ENCODE assay signal across 17 cellular contexts in the genomic region with DNA sequence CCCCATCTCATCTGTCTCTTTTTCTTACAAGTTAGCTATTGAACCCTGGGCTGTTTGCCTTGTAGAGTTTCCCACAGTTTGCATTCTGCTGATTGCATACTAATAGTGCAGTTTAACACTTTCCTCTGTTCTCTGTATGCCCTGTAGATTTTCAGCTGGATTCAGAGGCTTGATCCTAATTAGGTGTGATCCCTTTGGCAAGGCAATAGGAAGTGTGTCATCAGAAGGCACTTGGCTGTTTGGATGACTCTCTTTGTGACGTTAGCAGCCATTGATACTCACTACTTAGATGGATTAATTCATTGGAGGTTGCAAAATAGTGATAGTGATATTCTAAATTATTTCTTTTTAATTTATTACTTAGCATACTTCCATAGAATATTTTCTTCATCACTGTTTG. TPM values are rescaled to one million over a fixed set of nuclear protein-coding genes. Genes with fewer than 3 reads are reported as not detected.
DNase-seq lines count a peak whose midpoint lies in the region; ATAC-seq, FAIRE-seq and TF ChIP-seq lines count a peak whose summit lies in the region.
"Had no signal": no experiment of that assay in that cellular context is flagged by ENCODE, and none has a peak within 500 bp of the region (broad histone marks: within the 10 kb centered on the region; RNA-seq: fewer than 3 reads in every experiment).

No MANE protein-coding gene starts in this region.

- WGBS in small intestine, 3 donors: 52 to 77% (median 59%) methylated on average over 1 of the region's 1 CpG

- TF ChIP-seq CTCF in fibroblast of pulmonary artery (IDR thresholded peaks at IDR 0.05; ENCODE audit: low read length, missing control alignments): no peak

- peaks cover 0 to 2% of the 10 kb centered on the region in 2 donors for H3K36me3 ChIP-seq in small intestine (ENCODE audit: control insufficient read depth in 2 of 2, insufficient read depth in 2 of 2, low read length in 2 of 2)
- H3K36me3 ChIP-seq: sigmoid colon, suprapubic skin had no signal

- DNase-seq in AG08396 (ENCODE audit: low spot score): peak; percentile 11
- DNase-seq in HCEC 1CT: peak; percentile 60
- DNase-seq in amniotic stem cell (lab: John Stamatoyannopoulos, UW): peak; percentile 34
- DNase-seq in fibroblast of pulmonary artery (ENCODE audit: low read depth): peak; percentile 47
- DNase-seq in HUDEP-2 (lab: John Stamatoyannopoulos, UW; ENCODE audit: unreplicated experiment in 76 of 76): no peak
- DNase-seq in small intestine: no peak
- DNase-seq in AML-193 (lab: John Stamatoyannopoulos, UW): no peak
- DNase-seq: activated B cell treated with CpG ODN at 0.5 μM for 24 hours, cortex of kidney, H7, MM.1S, NCI-H1930, sigmoid colon, T-cell had no signal

- ATAC-seq in HG03025 (IDR thresholded peaks at IDR 0.05; ENCODE audit: low FRiP score, unreplicated experiment): no peak
- ATAC-seq: T-cell had no signal

- H3K4me3 ChIP-seq in fibroblast of pulmonary artery (replicated peaks; ENCODE audit: low read depth, low read length): no peak overlapping the region
- no peak overlapping the region for H3K4me3 ChIP-seq in small intestine (ENCODE audit: low read depth in 1 of 2, low read length in 2 of 2)
- H3K4me3 ChIP-seq: sigmoid colon, suprapubic skin had no signal

- H3K4me1 ChIP-seq in small intestine (ENCODE audit: control insufficient read depth in 2 of 2, insufficient read depth in 1 of 2, low read depth in 1 of 2, low read length in 1 of 2): peaks cover 0 to 3% of the 10 kb centered on the region in 2 donors
- H3K4me1 ChIP-seq: sigmoid colon, suprapubic skin had no signal

- H3K9me3 ChIP-seq in small intestine (ENCODE audit: control insufficient read depth, low read depth): no peaks in the 10 kb centered on the region
- H3K9me3 ChIP-seq: sigmoid colon, suprapubic skin had no signal

- no peak overlapping the region for H3K27ac ChIP-seq in small intestine (ENCODE audit: low read depth in 1 of 2, low read length in 1 of 2)
- H3K27ac ChIP-seq: RWPE1, sigmoid colon, suprapubic skin had no signal

- no peaks in the 10 kb centered on the region for H3K27me3 ChIP-seq in small intestine (ENCODE audit: control insufficient read depth in 2 of 2, insufficient read depth in 2 of 2, low read length in 2 of 2)
- H3K27me3 ChIP-seq: sigmoid colon, suprapubic skin had no signal

- no peak for FAIRE-seq in small intestine (lab: Jason Lieb, UNC)

RNA-seq across cellular contexts. Expression of gene FUT8, which starts 33.6 kb away (rescaled TPM):
- 10 to 100 TPM in 1 of 3 donors, 1 to 10 TPM in 2; 4.7 to 52.1 (median 5.1) TPM for polyA plus RNA-seq in small intestine

Comparison
In these comparisons a context has a peak if more than half of its experiments do, and no peak if none do; other contexts are left out.
1. DNase-seq: peak in AG08396 (single experiment), HCEC 1CT (single experiment), amniotic stem cell (single experiment) and fibroblast of pulmonary artery (single experiment); none in HUDEP-2 (0 of 76), small intestine (single experiment) and AML-193 (0 of 2).